ENCODE assay signal across 12 cellular contexts in the genomic region with DNA sequence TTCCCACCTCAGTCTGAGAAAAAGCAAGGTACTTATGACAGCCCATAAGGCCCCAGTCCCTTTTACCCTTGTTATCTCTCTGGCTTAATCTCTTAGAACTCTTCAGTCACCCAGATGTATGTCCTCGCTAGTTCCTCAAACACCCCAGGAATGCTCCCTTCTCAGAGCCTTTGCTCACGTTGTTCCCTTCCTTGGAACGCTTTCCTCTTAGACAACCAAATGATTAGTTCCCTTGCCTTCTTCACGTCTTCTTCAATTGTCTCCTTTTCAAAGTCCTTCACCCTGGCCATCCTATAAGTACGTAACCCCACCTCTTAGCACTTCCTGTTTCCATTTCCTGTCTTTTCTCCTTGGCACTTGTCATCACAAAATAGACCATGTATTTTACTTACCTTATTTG. TPM values are rescaled to one million over a fixed set of nuclear protein-coding genes. Genes with fewer than 3 reads are reported as not detected.
DNase-seq lines count a peak whose midpoint lies in the region; FAIRE-seq and TF ChIP-seq lines count a peak whose summit lies in the region.
"Had no signal": no experiment of that assay in that cellular context is flagged by ENCODE, and none has a peak within 500 bp of the region (broad histone marks: within the 10 kb centered on the region; RNA-seq: fewer than 3 reads in every experiment).

No MANE protein-coding gene starts in this region.

- H3K27ac ChIP-seq in small intestine (ENCODE audit: low read depth in 1 of 2, low read length in 1 of 2) = no peak overlapping the region

- peaks cover 17 to 18% of the 10 kb centered on the region in 2 donors for H3K4me1 Mint-ChIP-seq in immature natural killer cell

- H3K27ac Mint-ChIP-seq in immature natural killer cell = peak overlapping the region in 5 of 6 donors; percentile 6 to 70 (median 36)

- FAIRE-seq in GM12891 (lab: Jason Lieb, UNC) = peak; percentile 56
- FAIRE-seq in small intestine (lab: Jason Lieb, UNC) = no peak

- no peaks in the 10 kb centered on the region for H3K36me3 ChIP-seq in small intestine (ENCODE audit: control insufficient read depth in 2 of 2, insufficient read depth in 2 of 2, low read length in 2 of 2)

- peak overlapping the region in 4 of 5 donors; percentile 0 to 37 (median 14) for H3K4me3 Mint-ChIP-seq in immature natural killer cell

- peaks cover 4 to 14% (median 4%) of the 10 kb centered on the region in 3 donors for H3K36me3 Mint-ChIP-seq in immature natural killer cell

- H3K27me3 Mint-ChIP-seq in immature natural killer cell (ENCODE audit: low read depth in 3 of 3) = no peaks in the 10 kb centered on the region

- no peaks in the 10 kb centered on the region for H3K27me3 ChIP-seq in small intestine (ENCODE audit: control insufficient read depth in 2 of 2, insufficient read depth in 2 of 2, low read length in 2 of 2)

- WGBS in small intestine, 3 donors = 68 to 94% (median 81%) methylated on average over 5 of the region's 5 CpGs

- peaks cover 0 to 4% of the 10 kb centered on the region in 2 donors for H3K4me1 ChIP-seq in small intestine (ENCODE audit: control insufficient read depth in 2 of 2, insufficient read depth in 1 of 2, low read depth in 1 of 2, low read length in 1 of 2)

- DNase-seq in CD1c-positive myeloid dendritic cell (ENCODE audit: extremely low spot score) (peak; percentile 55), GM12891 (ENCODE audit: insufficient read length, low spot score) (no peak), SKM-1 treated with dmso at 0.1 percent for 144 hours (lab: John Stamatoyannopoulos, UW; ENCODE audit: unreplicated experiment) (peak; percentile 86), immature natural killer cell (no peak), EL (no peak), small intestine (no peak), glomerular visceral epithelial cell (ENCODE audit: extremely low spot score) (no peak)
- DNase-seq: DMS79; effector memory CD4-positive, alpha-beta T cell; mesenchymal stem cell; NCI-H1436 treated with DMSO at 0.1 percent for 48 hours; right cardiac atrium had no signal

- no peaks in the 10 kb centered on the region for H3K9me3 ChIP-seq in small intestine (ENCODE audit: control insufficient read depth, low read depth)

- H3K4me3 ChIP-seq in small intestine (ENCODE audit: low read depth in 1 of 2, low read length in 2 of 2) = no peak overlapping the region

- H3K9me3 Mint-ChIP-seq in immature natural killer cell = no peaks in the 10 kb centered on the region

- TF ChIP-seq POLR2A in GM12891 (IDR thresholded peaks at IDR 0.05; ENCODE audit: low read depth, low read length) = no peak

TF ChIP-seq in GM12891, 5 proteins besides CTCF, POLR2A, EP300 and RAD21:
- TF ChIP-seq SPI1 (IDR thresholded peaks at IDR 0.05; ENCODE audit: low read depth, low read length) (peak; percentile 89), PAX5 (IDR thresholded peaks at IDR 0.05; ENCODE audit: insufficient read depth, low read length, severe bottlenecking) (no peak)
TF ChIP-seq in GM12891: peak in this region for 1.

RNA-seq across cellular contexts. Expression of gene APOBEC2, which starts 1.1 kb away (rescaled TPM):
- not detected for polyA plus RNA-seq in GM12891 (2012; ENCODE audit: low read depth, missing spikeins)
- polyA plus RNA-seq in immature natural killer cell = under 1 TPM in 1 of 3 donors, not detected in 2; 0.50 TPM
- 1 to 10 TPM in 2 of 3 donors, under 1 TPM in 1; 0.64 to 5.1 (median 3.1) TPM for polyA plus RNA-seq in small intestine

RNA-seq across cellular contexts. Expression of gene TSPO2, which starts 9.6 kb away (rescaled TPM):
- not detected for polyA plus RNA-seq in GM12891 (2012; ENCODE audit: low read depth, missing spikeins)
- polyA plus RNA-seq in immature natural killer cell (not detected), small intestine (1 to 10 TPM in 2 of 3 donors, not detected in 1; 1.1 to 1.9 TPM)
- polyA plus RNA-seq: right cardiac atrium had no signal

RNA-seq across cellular contexts. Expression of gene UNC5CL, which starts 12.9 kb away (rescaled TPM):
- 0.31 TPM for polyA plus RNA-seq in GM12891 (2012; ENCODE audit: low read depth, missing spikeins)
- polyA plus RNA-seq in immature natural killer cell = under 1 TPM in 2 of 3 donors, not detected in 1; 0.19 to 0.45 TPM
- 10 to 100 TPM; 31.9 to 57.7 (median 32.8) TPM for polyA plus RNA-seq in small intestine

RNA-seq across cellular contexts. Expression of gene OARD1, which starts 20.3 kb away (rescaled TPM):
- polyA plus RNA-seq in GM12891 (2012; ENCODE audit: low read depth, missing spikeins) = 41.3 TPM
- polyA plus RNA-seq in immature natural killer cell (10 to 100 TPM; 32.3 to 41.9 (median 33.2) TPM), small intestine (10 to 100 TPM; 31.3 to 45.1 (median 42.0) TPM)

RNA-seq across cellular contexts. Expression of gene NFYA, which starts 20.9 kb away (rescaled TPM):
- 15.7 TPM for polyA plus RNA-seq in GM12891 (2012; ENCODE audit: low read depth, missing spikeins)
- polyA plus RNA-seq in immature natural killer cell (10 to 100 TPM; 12.4 to 21.7 (median 20.5) TPM), small intestine (1 to 10 TPM; 4.6 to 8.6 (median 5.8) TPM)

Comparison
In these comparisons a context has a peak if more than half of its experiments do, and no peak if none do; other contexts are left out.
1. DNase-seq: peak in CD1c-positive myeloid dendritic cell (single experiment) and SKM-1 treated with dmso at 0.1 percent for 144 hours (single experiment); none in GM12891 (single experiment), immature natural killer cell (0 of 3), EL (single experiment), small intestine (single experiment) and glomerular visceral epithelial cell (single experiment).
2. RNA of gene UNC5CL, which starts 12.9 kb away (polyA plus RNA-seq): 31.9 to 57.7 TPM in small intestine; 0.19 to 0.45 TPM in immature natural killer cell; every median in the first group is over 10 times any median in the second.